ENCODE assay signal across 16 cellular contexts in the genomic region with DNA sequence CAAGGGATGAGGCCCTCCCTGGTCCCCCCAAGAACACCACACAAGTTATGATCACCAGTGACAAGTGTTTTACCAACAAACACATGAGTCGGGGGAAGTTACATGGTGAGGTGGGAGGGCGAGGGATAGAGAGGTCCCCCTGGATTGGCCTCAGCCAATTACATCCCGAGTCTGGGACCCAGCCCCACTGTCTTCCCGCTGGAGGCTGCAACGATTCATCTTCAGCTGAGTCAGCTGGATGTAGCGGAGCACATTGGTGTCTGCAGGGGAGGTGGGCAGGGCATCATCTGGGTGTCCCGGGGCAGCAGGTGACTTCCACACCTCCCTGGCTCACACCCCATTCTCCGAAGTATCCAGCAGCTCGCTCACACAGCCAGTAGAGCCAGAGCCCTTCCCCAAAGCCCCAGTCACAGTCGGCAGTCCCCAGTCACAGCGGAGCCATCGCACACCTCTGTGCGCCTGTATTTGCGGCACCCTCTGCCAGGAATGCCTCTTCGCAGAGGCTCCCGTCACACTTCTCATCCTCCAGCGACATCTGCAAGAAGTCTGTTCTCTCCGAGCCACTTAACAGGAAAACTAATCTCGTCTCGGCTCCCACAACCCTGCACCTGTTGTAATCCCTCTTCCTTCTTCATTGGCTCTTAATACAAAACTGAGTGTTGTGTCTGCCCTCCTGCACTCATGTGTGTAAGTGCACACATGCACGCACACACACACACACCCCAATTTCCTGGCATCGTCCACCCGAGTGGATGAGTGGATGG. TPM values are rescaled to one million over a fixed set of nuclear protein-coding genes. Genes with fewer than 3 reads are reported as not detected.
DNase-seq lines count a peak whose midpoint lies in the region; ATAC-seq and TF ChIP-seq lines count a peak whose summit lies in the region.
"Had no signal": no experiment of that assay in that cellular context is flagged by ENCODE, and none has a peak within 500 bp of the region (broad histone marks: within the 10 kb centered on the region; RNA-seq: fewer than 3 reads in every experiment).

No MANE protein-coding gene starts in this region.

- H3K27me3 Mint-ChIP-seq in T-helper 17 cell (peaks cover 38% of the 10 kb centered on the region), osteocyte (ENCODE audit: unreplicated experiment) (peaks cover 18% of the 10 kb centered on the region)

- H2AFZ ChIP-seq in hepatocyte = no peak overlapping the region

- peaks cover 3% of the 10 kb centered on the region for H3K4me1 ChIP-seq in hepatocyte (ENCODE audit: insufficient read depth)

- H3K4me2 ChIP-seq in hepatocyte = peak overlapping the region; percentile 72

- no peaks in the 10 kb centered on the region for H3K79me2 ChIP-seq in hepatocyte

- ATAC-seq in T-helper 17 cell (no peak), GM18505 (IDR thresholded peaks at IDR 0.05; ENCODE audit: unreplicated experiment) (no peak), HG03108 (IDR thresholded peaks at IDR 0.05; ENCODE audit: unreplicated experiment) (no peak), GM18498 (IDR thresholded peaks at IDR 0.05; ENCODE audit: unreplicated experiment) (no peak)

- no peaks in the 10 kb centered on the region for H4K20me1 ChIP-seq in hepatocyte (ENCODE audit: insufficient read depth, poor library complexity, severe bottlenecking)

- no peaks in the 10 kb centered on the region for H3K9me2 ChIP-seq in hepatocyte (replicated peaks; ENCODE audit: insufficient read depth)

- WGBS in hepatocyte (ENCODE audit: low lambda C conversion rate, missing lambda C conversion rate) = 70% methylated on average over 23 of the region's 23 CpGs

- TF ChIP-seq CTCF in C4-2B (conservative IDR thresholded peaks at IDR 0.05) = no peak
- no peak for TF ChIP-seq CTCF in hepatocyte (IDR thresholded peaks at IDR 0.05; ENCODE audit: poor library complexity)
- no peak for TF ChIP-seq CTCF in osteocyte (IDR thresholded peaks at IDR 0.05)

- H3K27me3 ChIP-seq in H7 (ENCODE audit: control insufficient read depth, insufficient read depth, low read length) (peaks cover 24% of the 10 kb centered on the region), hepatocyte (peaks cover 42% of the 10 kb centered on the region)

- H3K36me3 ChIP-seq in H7 (replicated peaks; ENCODE audit: control insufficient read depth, insufficient read depth, low read length) (0 out of 2 replicates have a peak, but pooled peaks cover 1% of the 10 kb centered on the region), hepatocyte (replicated peaks; ENCODE audit: insufficient read depth, low read depth) (no peaks in the 10 kb centered on the region)

- H3K4me3 Mint-ChIP-seq in T-helper 17 cell = peak overlapping the region; percentile 36
- H3K4me3 Mint-ChIP-seq in osteocyte (ENCODE audit: unreplicated experiment) = no peak overlapping the region

- DNase-seq in H7 = peak; percentile 72
- DNase-seq in T-helper 17 cell = no peak
- no peak for DNase-seq in hepatocyte (ENCODE audit: low spot score)
- DNase-seq in osteocyte (ENCODE audit: extremely low spot score, unreplicated experiment) = no peak
- DNase-seq: activated T-cell treated with anti-CD3 and anti-CD28 coated beads for 4 hours; effector CD8-positive, alpha-beta T cell; SIG-M5; T-helper 9 cell had no signal

- H3K36me3 Mint-ChIP-seq in T-helper 17 cell (ENCODE audit: low read depth) (peaks cover 4% of the 10 kb centered on the region), osteocyte (ENCODE audit: unreplicated experiment) (peaks cover 4% of the 10 kb centered on the region)
- H3K36me3 Mint-ChIP-seq: activated naive CD4-positive, alpha-beta T cell treated with anti-CD3 and anti-CD28 coated beads, Interleukin-2, amount 50 U/mL, for 72 hours had no signal

- H3K9me3 ChIP-seq in T-helper 17 cell (ENCODE audit: control insufficient read depth, low read length, poor library complexity, severe bottlenecking) (no peaks in the 10 kb centered on the region), hepatocyte (ENCODE audit: low read depth) (no peaks in the 10 kb centered on the region)

- H3K9me3 Mint-ChIP-seq in osteocyte (ENCODE audit: unreplicated experiment) = no peaks in the 10 kb centered on the region
- H3K9me3 Mint-ChIP-seq: activated naive CD4-positive, alpha-beta T cell treated with anti-CD3 and anti-CD28 coated beads, Interleukin-2, amount 50 U/mL, for 72 hours had no signal

- H3K27ac Mint-ChIP-seq in T-helper 17 cell (no peak overlapping the region), osteocyte (ENCODE audit: unreplicated experiment) (no peak overlapping the region)
- H3K27ac Mint-ChIP-seq: activated naive CD4-positive, alpha-beta T cell treated with anti-CD3 and anti-CD28 coated beads, Interleukin-2, amount 50 U/mL, for 72 hours had no signal

- no peak for TF ChIP-seq POLR2A in GM18505 (IDR thresholded peaks at IDR 0.05; ENCODE audit: borderline replicate concordance, extremely low read depth, insufficient read depth, insufficient read length)

- H3K4me1 Mint-ChIP-seq in T-helper 17 cell = peaks cover 3% of the 10 kb centered on the region
- peaks cover 6% of the 10 kb centered on the region for H3K4me1 Mint-ChIP-seq in osteocyte (ENCODE audit: unreplicated experiment)

- H3K27ac ChIP-seq in C4-2B = peak overlapping the region; percentile 52; the same call in 1 of the 2 replicates
- no peak overlapping the region for H3K27ac ChIP-seq in hepatocyte

- no peak overlapping the region; the same call in 1 of the 2 replicates for H3K4me3 ChIP-seq in H7 (ENCODE audit: insufficient read depth, low read depth, low read length)
- no peak overlapping the region for H3K4me3 ChIP-seq in hepatocyte

RNA-seq across cellular contexts. Expression of a gene that starts 2.0 kb away (rescaled TPM):
- not detected in 2 replicates for total RNA-seq in H7 (2014; rRNA removed; shearing (Covaris generic))
- total RNA-seq in T-helper 17 cell = not detected
- total RNA-seq in hepatocyte = not detected in 2 replicates
- polyA plus RNA-seq in hepatocyte = 0.21 and 0.33 TPM in 2 replicates
- total RNA-seq in osteocyte = not detected in 2 replicates
- total RNA-seq: activated naive CD4-positive, alpha-beta T cell treated with anti-CD3 and anti-CD28 coated beads, Interleukin-2, amount 50 U/mL, for 72 hours; lower leg skin; M059J; renal cortical epithelial cell had no signal

RNA-seq across cellular contexts. Expression of a gene that starts 10.3 kb away (rescaled TPM):
- 0.87 TPM in 1 of 2 replicates, not detected in the other for total RNA-seq in H7 (2014; rRNA removed; shearing (Covaris generic))
- total RNA-seq in T-helper 17 cell (1 to 10 TPM in 1 of 2 donors, under 1 TPM in 1; 0.77 to 1.5 TPM), hepatocyte (0.12 TPM in 1 of 2 replicates, not detected in the other), osteocyte (0.51 and 0.57 TPM in 2 replicates)
- polyA plus RNA-seq in hepatocyte = 0.52 TPM in 1 of 2 replicates, not detected in the other
- total RNA-seq: M059J had no signal

RNA-seq across cellular contexts. Expression of a gene that starts 25.0 kb away (rescaled TPM):
- 16.7 and 24.5 TPM in 2 replicates for total RNA-seq in H7 (2014; rRNA removed; shearing (Covaris generic))
- 10 to 100 TPM; 20.7 to 28.5 TPM for total RNA-seq in T-helper 17 cell
- total RNA-seq in hepatocyte = 6.1 and 9.5 TPM in 2 replicates
- 9.1 and 10.3 TPM in 2 replicates for polyA plus RNA-seq in hepatocyte
- total RNA-seq in osteocyte = 23.6 and 24.2 TPM in 2 replicates
